Comparison of ENCODE assay signal across 8 cellular contexts in the genomic region with DNA sequence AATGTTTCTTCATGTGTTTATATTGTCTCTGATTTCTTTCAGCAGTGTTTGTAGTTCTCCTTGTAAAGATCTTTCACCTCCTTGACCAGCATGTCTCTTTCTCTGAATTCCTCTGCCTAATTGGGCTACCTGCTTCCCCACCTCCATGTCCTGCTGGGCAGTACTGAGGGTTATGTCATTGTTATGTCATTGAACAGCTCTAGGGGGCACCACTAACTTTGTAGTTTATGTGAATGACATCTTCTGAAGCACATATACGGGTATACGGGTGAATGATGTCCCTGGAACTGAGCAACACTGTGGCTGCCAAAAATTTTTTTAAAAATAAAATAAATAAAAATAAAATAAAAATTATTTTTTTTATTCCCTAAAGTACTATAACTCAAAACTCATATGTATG. TPM values are rescaled to one million over a fixed set of nuclear protein-coding genes. Genes with fewer than 3 reads are reported as not detected.
DNase-seq lines count a peak whose midpoint lies in the region; ATAC-seq and TF ChIP-seq lines count a peak whose summit lies in the region.

No MANE protein-coding gene starts in this region.

- no peak overlapping the region for H3K27ac ChIP-seq in right lobe of liver

- no peak overlapping the region for H3K4me3 Mint-ChIP-seq in activated CD8-positive, alpha-beta memory T cell treated with anti-CD3 and anti-CD28 coated beads, Interleukin-2, amount 10 ng/mL, durations not matched to agents 7 days and 5 days
- no peak overlapping the region for H3K4me3 Mint-ChIP-seq in natural killer cell

- no peaks in the 10 kb centered on the region for H3K36me3 Mint-ChIP-seq in activated CD8-positive, alpha-beta memory T cell treated with anti-CD3 and anti-CD28 coated beads, Interleukin-2, amount 10 ng/mL, durations not matched to agents 7 days and 5 days
- no peaks in the 10 kb centered on the region for H3K36me3 Mint-ChIP-seq in natural killer cell

- TF ChIP-seq CTCF in GM12864 (IDR thresholded peaks at IDR 0.05; ENCODE audit: low read depth, low read length, missing control alignments) = peak; percentile 49
- TF ChIP-seq CTCF in HFF-Myc (IDR thresholded peaks at IDR 0.05; ENCODE audit: low read depth, low read length, missing control alignments) = peak; percentile 31
- peak in 3 of 4 donors; percentile 10 to 45 (median 31) for TF ChIP-seq CTCF in right lobe of liver (IDR thresholded peaks at IDR 0.05)
- TF ChIP-seq CTCF in natural killer cell (IDR thresholded peaks at IDR 0.05) = no peak

- DNase-seq in GM12864 (ENCODE audit: low read depth) (peak; percentile 8), HFF-Myc (ENCODE audit: extremely low read depth, low read depth) (no peak), RPMI8226 (peak; percentile 55), right lobe of liver (no peak), GF-D8 (lab: John Stamatoyannopoulos, UW) (no peak), natural killer cell (no peak)
- no peak for DNase-seq in activated CD8-positive, alpha-beta memory T cell treated with anti-CD3 and anti-CD28 coated beads, Interleukin-2, amount 10 ng/mL, durations not matched to agents 7 days and 5 days

- WGBS in right lobe of liver (ENCODE audit: insufficient coverage, low coverage, low lambda C conversion rate, missing lambda C conversion rate) = 15% methylated on average over 2 of the region's 2 CpGs

- H3K27ac Mint-ChIP-seq in activated CD8-positive, alpha-beta memory T cell treated with anti-CD3 and anti-CD28 coated beads, Interleukin-2, amount 10 ng/mL, durations not matched to agents 7 days and 5 days = no peak overlapping the region
- H3K27ac Mint-ChIP-seq in natural killer cell = no peak overlapping the region

- no peaks in the 10 kb centered on the region for H3K27me3 ChIP-seq in right lobe of liver

- intact Hi-C loops in right lobe of liver (cut with DNase I) = no loop called here
- intact Hi-C loops in natural killer cell (cut with micrococcal nuclease) = no loop called here

- H3K27me3 Mint-ChIP-seq in activated CD8-positive, alpha-beta memory T cell treated with anti-CD3 and anti-CD28 coated beads, Interleukin-2, amount 10 ng/mL, durations not matched to agents 7 days and 5 days = no peaks in the 10 kb centered on the region
- H3K27me3 Mint-ChIP-seq in natural killer cell (ENCODE audit: low read depth in 2 of 2) = no peaks in the 10 kb centered on the region

- H3K4me3 ChIP-seq in GM12864 (ENCODE audit: low read depth, low read length) = no peak overlapping the region
- no peak overlapping the region for H3K4me3 ChIP-seq in HFF-Myc (replicated peaks; ENCODE audit: low read depth, low read length)
- H3K4me3 ChIP-seq in right lobe of liver = no peak overlapping the region

- no peaks in the 10 kb centered on the region for H3K9me3 ChIP-seq in right lobe of liver

- no peaks in the 10 kb centered on the region for H3K36me3 ChIP-seq in right lobe of liver

- no peaks in the 10 kb centered on the region for H3K4me1 ChIP-seq in right lobe of liver

- H3K9me3 Mint-ChIP-seq in activated CD8-positive, alpha-beta memory T cell treated with anti-CD3 and anti-CD28 coated beads, Interleukin-2, amount 10 ng/mL, durations not matched to agents 7 days and 5 days (ENCODE audit: low read depth) = no peaks in the 10 kb centered on the region
- peaks cover 2 to 3% of the 10 kb centered on the region in 2 donors for H3K9me3 Mint-ChIP-seq in natural killer cell

- CTCF ChIA-PET in activated CD8-positive, alpha-beta memory T cell treated with anti-CD3 and anti-CD28 coated beads, Interleukin-2, amount 10 ng/mL, durations not matched to agents 7 days and 5 days (lab: Charles Lee) = no interaction called here

- TF ChIP-seq POLR2A in right lobe of liver (IDR thresholded peaks at IDR 0.05) = no peak

- peak; percentile 52 to 71 (median 64) for ATAC-seq in right lobe of liver
- no peak for ATAC-seq in activated CD8-positive, alpha-beta memory T cell treated with anti-CD3 and anti-CD28 coated beads, Interleukin-2, amount 10 ng/mL, durations not matched to agents 7 days and 5 days
- no peak for ATAC-seq in GM21825 (IDR thresholded peaks at IDR 0.05; ENCODE audit: unreplicated experiment)
- ATAC-seq in natural killer cell = no peak

- no peaks in the 10 kb centered on the region for H3K4me1 Mint-ChIP-seq in activated CD8-positive, alpha-beta memory T cell treated with anti-CD3 and anti-CD28 coated beads, Interleukin-2, amount 10 ng/mL, durations not matched to agents 7 days and 5 days
- no peaks in the 10 kb centered on the region for H3K4me1 Mint-ChIP-seq in natural killer cell

RNA-seq across cellular contexts. Expression of a gene that starts 16.9 kb away (rescaled TPM):
- total RNA-seq in right lobe of liver = under 1 TPM in 5 of 6 experiments, not detected in 1; 0.19 to 0.65 (median 0.32) TPM
- not detected for total RNA-seq in activated CD8-positive, alpha-beta memory T cell treated with anti-CD3 and anti-CD28 coated beads, Interleukin-2, amount 10 ng/mL, durations not matched to agents 7 days and 5 days
- under 1 TPM in 1 of 3 donors, not detected in 2; 0.73 TPM for total RNA-seq in natural killer cell

Comparison
In these comparisons a context has a peak if more than half of its experiments do, and no peak if none do; other contexts are left out.
1. DNase-seq: peak in GM12864 (single experiment) and RPMI8226 (single experiment); none in HFF-Myc (single experiment), right lobe of liver (0 of 3), activated CD8-positive, alpha-beta memory T cell treated with anti-CD3 and anti-CD28 coated beads, Interleukin-2, amount 10 ng/mL, durations not matched to agents 7 days and 5 days (single experiment), GF-D8 (single experiment) and natural killer cell (single experiment).
2. ATAC-seq: peak in right lobe of liver (4 of 4); none in activated CD8-positive, alpha-beta memory T cell treated with anti-CD3 and anti-CD28 coated beads, Interleukin-2, amount 10 ng/mL, durations not matched to agents 7 days and 5 days (single experiment), GM21825 (single experiment) and natural killer cell (0 of 3).